Comparison of ENCODE assay signal across 9 cellular contexts in genomic region chr14:20631821-20632389, GRCh38. TPM values are rescaled to one million over a fixed set of nuclear protein-coding genes. Genes with fewer than 3 reads are reported as not detected.
DNase-seq lines count a peak whose midpoint lies in the region; ATAC-seq and TF ChIP-seq lines count a peak whose summit lies in the region.
"Had no signal": no experiment of that assay in that cellular context is flagged by ENCODE, and none has a peak within 500 bp of the region (broad histone marks: within the 10 kb centered on the region; RNA-seq: fewer than 3 reads in every experiment).

No MANE protein-coding gene starts in this region.

- peak overlapping the region; percentile 88 for H3K4me3 Mint-ChIP-seq in activated CD4-positive, alpha-beta T cell treated with anti-CD3 and anti-CD28 coated beads, Interleukin-2, amount 10 ng/mL, durations not matched to agents 24 days and 14 days

- peak overlapping the region; percentile 29 for H3K27ac Mint-ChIP-seq in activated CD4-positive, alpha-beta T cell treated with anti-CD3 and anti-CD28 coated beads, Interleukin-2, amount 10 ng/mL, durations not matched to agents 24 days and 14 days

- peaks cover 46% of the 10 kb centered on the region for H3K4me1 Mint-ChIP-seq in activated CD4-positive, alpha-beta T cell treated with anti-CD3 and anti-CD28 coated beads, Interleukin-2, amount 10 ng/mL, durations not matched to agents 24 days and 14 days

- no peak for TF ChIP-seq POLR2A in Peyer's patch (IDR thresholded peaks at IDR 0.05)
- no peak for TF ChIP-seq POLR2A in right lobe of liver (IDR thresholded peaks at IDR 0.05)

- peak overlapping the region; percentile 20 to 46 (median 38) for H3K4me3 ChIP-seq in Peyer's patch
- no peak overlapping the region for H3K4me3 ChIP-seq in right lobe of liver

- H3K9me3 Mint-ChIP-seq in activated CD4-positive, alpha-beta T cell treated with anti-CD3 and anti-CD28 coated beads, Interleukin-2, amount 10 ng/mL, durations not matched to agents 24 days and 14 days, result peaks cover 7% of the 10 kb centered on the region

- H3K27ac ChIP-seq in Peyer's patch (no peak overlapping the region), right lobe of liver (no peak overlapping the region)

- H3K9me3 ChIP-seq in Peyer's patch (no peaks in the 10 kb centered on the region), right lobe of liver (no peaks in the 10 kb centered on the region)

- ATAC-seq in right lobe of liver (peak; percentile 68 to 85 (median 78)), HG03439 (IDR thresholded peaks at IDR 0.05; ENCODE audit: unreplicated experiment) (no peak)

- H3K4me1 ChIP-seq in Peyer's patch, result peaks cover 0 to 22% (median 9%) of the 10 kb centered on the region in 4 donors
- peaks cover 0 to 12% (median 0%) of the 10 kb centered on the region in 4 donors for H3K4me1 ChIP-seq in right lobe of liver

- 3% methylated on average over 14 of the region's 19 CpGs for WGBS in right lobe of liver (ENCODE audit: insufficient coverage, low coverage, low lambda C conversion rate, missing lambda C conversion rate)

- H3K36me3 Mint-ChIP-seq in activated CD4-positive, alpha-beta T cell treated with anti-CD3 and anti-CD28 coated beads, Interleukin-2, amount 10 ng/mL, durations not matched to agents 24 days and 14 days (ENCODE audit: low read depth), result peaks cover 4% of the 10 kb centered on the region

- intact Hi-C loops in activated CD4-positive, alpha-beta T cell treated with anti-CD3 and anti-CD28 coated beads, Interleukin-2, amount 10 ng/mL, durations not matched to agents 24 days and 14 days (cut with micrococcal nuclease), result loop anchor here (1.0 to 5.0 kb wide), 2 partner anchors 19 to 340 kb away; no protein-coding TSS in a partner anchor
- intact Hi-C loops in right lobe of liver (cut with DNase I), result no loop called here

- H3K36me3 ChIP-seq in Peyer's patch (no peaks in the 10 kb centered on the region), right lobe of liver (no peaks in the 10 kb centered on the region)

- DNase-seq in activated CD4-positive, alpha-beta T cell treated with anti-CD3 and anti-CD28 coated beads, Interleukin-2, amount 10 ng/mL, durations not matched to agents 24 days and 14 days, result peak; percentile 71
- no peak for DNase-seq in activated CD4-positive, alpha-beta T cell treated with anti-CD3 and anti-CD28 coated beads, Interleukin-2, amount 50 U/mL, for 1 hour
- DNase-seq in Peyer's patch (peak in 2 of 3 donors; percentile 73 to 80), dedifferentiated amniotic fluid mesenchymal stem cell (ENCODE audit: extremely low spot score) (peak; percentile 18), right lobe of liver (peak; percentile 74 to 76 (median 74)), superior temporal gyrus (ENCODE audit: extremely low spot score) (peak; percentile 39), NCI-H345 treated with DMSO at 0.1 percent for 48 hours (lab: John Stamatoyannopoulos, UW; ENCODE audit: unreplicated experiment) (no peak)

- H3K27me3 ChIP-seq in Peyer's patch (no peaks in the 10 kb centered on the region), right lobe of liver (peaks cover 5 to 29% of the 10 kb centered on the region in 2 donors)

- peaks cover 82% of the 10 kb centered on the region for H3K27me3 Mint-ChIP-seq in activated CD4-positive, alpha-beta T cell treated with anti-CD3 and anti-CD28 coated beads, Interleukin-2, amount 10 ng/mL, durations not matched to agents 24 days and 14 days

- TF ChIP-seq CTCF in Peyer's patch (IDR thresholded peaks at IDR 0.05), result no peak
- TF ChIP-seq CTCF in right lobe of liver (IDR thresholded peaks at IDR 0.05), result no peak

RNA-seq across cellular contexts. Expression of gene OR6S1, which starts 9.6 kb away (rescaled TPM):
- total RNA-seq in activated CD4-positive, alpha-beta T cell treated with anti-CD3 and anti-CD28 coated beads, Interleukin-2, amount 10 ng/mL, durations not matched to agents 24 days and 14 days, result not detected in 2 replicates
- total RNA-seq in Peyer's patch (not detected), right lobe of liver (not detected)
- total RNA-seq: dermis microvascular lymphatic vessel endothelial cell had no signal

RNA-seq across cellular contexts. Expression of gene RNASE12, which starts 40.7 kb away (rescaled TPM):
- total RNA-seq in activated CD4-positive, alpha-beta T cell treated with anti-CD3 and anti-CD28 coated beads, Interleukin-2, amount 10 ng/mL, durations not matched to agents 24 days and 14 days, result not detected in 2 replicates
- total RNA-seq in Peyer's patch (not detected), right lobe of liver (not detected)
- total RNA-seq: dermis microvascular lymphatic vessel endothelial cell had no signal

RNA-seq across cellular contexts. Expression of gene RNASE11, which starts 44.1 kb away (rescaled TPM):
- total RNA-seq in activated CD4-positive, alpha-beta T cell treated with anti-CD3 and anti-CD28 coated beads, Interleukin-2, amount 10 ng/mL, durations not matched to agents 24 days and 14 days, result not detected in 2 replicates
- total RNA-seq in Peyer's patch (not detected), right lobe of liver (not detected)
- total RNA-seq: dermis microvascular lymphatic vessel endothelial cell had no signal

RNA-seq across cellular contexts. Expression of gene RNASE4, which starts 52.5 kb away (rescaled TPM):
- total RNA-seq in activated CD4-positive, alpha-beta T cell treated with anti-CD3 and anti-CD28 coated beads, Interleukin-2, amount 10 ng/mL, durations not matched to agents 24 days and 14 days, result 0.24 and 0.26 TPM in 2 replicates
- total RNA-seq in Peyer's patch, result 10 to 100 TPM in 3 of 4 donors, 1 to 10 TPM in 1; 5.8 to 51.7 (median 33.6) TPM
- total RNA-seq in right lobe of liver, result 100 to 1,000 TPM; 129 to 175 (median 151) TPM

RNA-seq across cellular contexts. Expression of gene ANG, which starts 56.7 kb away (rescaled TPM):
- total RNA-seq in activated CD4-positive, alpha-beta T cell treated with anti-CD3 and anti-CD28 coated beads, Interleukin-2, amount 10 ng/mL, durations not matched to agents 24 days and 14 days, result not detected in 2 replicates
- total RNA-seq in Peyer's patch (10 to 100 TPM; 19.6 to 22.3 (median 20.0) TPM), right lobe of liver (1,000 to 10,000 TPM in 1 of 6 experiments, 100 to 1,000 TPM in 5; 361 to 1,830 (median 780) TPM)

Comparison
In these comparisons a context has a peak if more than half of its experiments do, and no peak if none do; other contexts are left out.
1. DNase-seq: peak in activated CD4-positive, alpha-beta T cell treated with anti-CD3 and anti-CD28 coated beads, Interleukin-2, amount 10 ng/mL, durations not matched to agents 24 days and 14 days (single experiment), Peyer's patch (2 of 3), dedifferentiated amniotic fluid mesenchymal stem cell (single experiment), right lobe of liver (3 of 3) and superior temporal gyrus (single experiment); none in activated CD4-positive, alpha-beta T cell treated with anti-CD3 and anti-CD28 coated beads, Interleukin-2, amount 50 U/mL, for 1 hour (single experiment) and NCI-H345 treated with DMSO at 0.1 percent for 48 hours (single experiment).
2. H3K4me3 ChIP-seq: peak in Peyer's patch (4 of 4); none in right lobe of liver (0 of 3).